Comparison of ENCODE assay signal across 13 cellular contexts in the genomic region with DNA sequence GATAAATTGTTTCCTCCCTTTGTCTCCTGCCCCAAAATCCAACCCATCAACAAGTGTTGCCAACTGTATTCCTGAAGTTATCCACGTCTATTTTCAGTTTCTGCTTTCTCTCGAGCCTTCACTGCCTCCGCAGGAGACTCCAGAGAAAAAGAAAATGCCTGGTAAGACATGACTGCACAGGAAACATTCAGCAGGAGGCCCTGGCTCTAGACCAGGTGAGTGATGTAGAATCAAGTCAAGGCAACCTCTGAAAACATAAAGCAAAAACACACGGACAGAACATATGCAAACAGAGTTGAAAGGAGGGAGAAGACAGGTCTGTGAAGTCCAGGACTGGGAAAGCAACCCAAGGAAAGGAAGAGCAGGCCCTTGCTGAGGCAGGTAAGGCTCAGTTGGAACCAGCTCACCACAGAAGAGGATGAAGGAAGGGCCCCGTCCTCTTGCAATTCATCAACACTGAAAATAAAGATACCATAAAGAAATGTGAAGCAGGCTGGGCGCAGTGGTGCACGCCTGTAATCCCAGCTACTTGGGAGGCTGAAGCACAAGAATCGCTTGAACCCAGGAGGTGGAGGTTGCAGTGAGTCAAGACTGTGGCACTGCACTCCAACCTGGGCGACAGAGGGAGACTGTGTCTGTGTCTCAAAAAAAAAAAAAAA. TPM values are rescaled to one million over a fixed set of nuclear protein-coding genes. Genes with fewer than 3 reads are reported as not detected.
DNase-seq lines count a peak whose midpoint lies in the region; ATAC-seq and TF ChIP-seq lines count a peak whose summit lies in the region.
"Had no signal": no experiment of that assay in that cellular context is flagged by ENCODE, and none has a peak within 500 bp of the region (broad histone marks: within the 10 kb centered on the region; RNA-seq: fewer than 3 reads in every experiment).

No MANE protein-coding gene starts in this region.

- no peaks in the 10 kb centered on the region for H3K9me3 Mint-ChIP-seq in activated CD8-positive, alpha-beta memory T cell treated with anti-CD3 and anti-CD28 coated beads, Interleukin-2, amount 10 ng/mL, durations not matched to agents 7 days and 5 days (ENCODE audit: low read depth)
- H3K9me3 Mint-ChIP-seq in IgD-negative memory B cell (no peaks in the 10 kb centered on the region), memory B cell (no peaks in the 10 kb centered on the region)
- H3K9me3 Mint-ChIP-seq: type B pancreatic cell had no signal

- H3K4me3 ChIP-seq in astrocyte of the cerebellum (ENCODE audit: low read depth, low read length) (no peak overlapping the region), Karpas-422 (ENCODE audit: low read length) (no peak overlapping the region)
- H3K4me3 ChIP-seq: Peyer's patch, right lobe of liver had no signal

- H3K79me2 ChIP-seq in Karpas-422 (ENCODE audit: low read length): peaks cover 8% of the 10 kb centered on the region; the same call in 1 of the 2 replicates

- CTCF ChIA-PET in activated CD8-positive, alpha-beta memory T cell treated with anti-CD3 and anti-CD28 coated beads, Interleukin-2, amount 10 ng/mL, durations not matched to agents 7 days and 5 days (lab: Charles Lee): interaction anchor here (0.8 to 4.8 kb wide), 3 partner anchors 9 to 26 kb away, joined by 4 to 27 read pairs (median 6); partner anchors contain the start of genes NOL9 and TAS1R1

- in situ Hi-C loops in astrocyte of the cerebellum (cut with HindIII; ENCODE audit: low sequenced_read_pairs): no loop called here

- H3K4me1 Mint-ChIP-seq in activated CD8-positive, alpha-beta memory T cell treated with anti-CD3 and anti-CD28 coated beads, Interleukin-2, amount 10 ng/mL, durations not matched to agents 7 days and 5 days: peaks cover 31% of the 10 kb centered on the region
- H3K4me1 Mint-ChIP-seq in IgD-negative memory B cell (peaks cover 9 to 26% (median 20%) of the 10 kb centered on the region in 3 donors), memory B cell (peaks cover 18% of the 10 kb centered on the region)

- no peaks in the 10 kb centered on the region for H3K9me3 ChIP-seq in Karpas-422 (ENCODE audit: low read length)
- H3K9me3 ChIP-seq: Peyer's patch, right lobe of liver had no signal

- no peak for TF ChIP-seq CTCF in astrocyte of the cerebellum (IDR thresholded peaks at IDR 0.05; ENCODE audit: low read depth, low read length, missing control alignments)

- peak overlapping the region; percentile 80 for H3K27ac Mint-ChIP-seq in activated CD8-positive, alpha-beta memory T cell treated with anti-CD3 and anti-CD28 coated beads, Interleukin-2, amount 10 ng/mL, durations not matched to agents 7 days and 5 days
- H3K27ac Mint-ChIP-seq in IgD-negative memory B cell (peak overlapping the region in 2 of 3 donors; percentile 25 to 84), memory B cell (peak overlapping the region; percentile 8)
- H3K27ac Mint-ChIP-seq: type B pancreatic cell had no signal

- no peak overlapping the region for H3K9ac ChIP-seq in Karpas-422 (ENCODE audit: low read length)

- H3K27ac ChIP-seq in Karpas-422 (ENCODE audit: low read length): no peak overlapping the region
- H3K27ac ChIP-seq: right lobe of liver had no signal

- H4K20me1 ChIP-seq in Karpas-422 (ENCODE audit: insufficient read depth, low read depth, low read length): no peaks in the 10 kb centered on the region

- no peaks in the 10 kb centered on the region for H3K27me3 ChIP-seq in Karpas-422 (ENCODE audit: low read length)
- H3K27me3 ChIP-seq: Peyer's patch, right lobe of liver had no signal

- H3K36me3 Mint-ChIP-seq in activated CD8-positive, alpha-beta memory T cell treated with anti-CD3 and anti-CD28 coated beads, Interleukin-2, amount 10 ng/mL, durations not matched to agents 7 days and 5 days: peaks cover 53% of the 10 kb centered on the region
- H3K36me3 Mint-ChIP-seq in IgD-negative memory B cell (peaks cover 6% of the 10 kb centered on the region), memory B cell (peaks cover 31% of the 10 kb centered on the region)

- no peaks in the 10 kb centered on the region for H3K4me1 ChIP-seq in Karpas-422 (ENCODE audit: low read length)
- H3K4me1 ChIP-seq: Peyer's patch, right lobe of liver had no signal

- H3K36me3 ChIP-seq in Karpas-422 (ENCODE audit: insufficient read depth, low read length): peaks cover 30% of the 10 kb centered on the region

- no peak overlapping the region for H3K4me3 Mint-ChIP-seq in activated CD8-positive, alpha-beta memory T cell treated with anti-CD3 and anti-CD28 coated beads, Interleukin-2, amount 10 ng/mL, durations not matched to agents 7 days and 5 days
- H3K4me3 Mint-ChIP-seq in IgD-negative memory B cell (peak overlapping the region in 3 of 4 donors; percentile 24 to 82 (median 60)), memory B cell (peak overlapping the region; percentile 49)
- H3K4me3 Mint-ChIP-seq: type B pancreatic cell had no signal

- peak; percentile 66 for ATAC-seq in activated CD8-positive, alpha-beta memory T cell treated with anti-CD3 and anti-CD28 coated beads, Interleukin-2, amount 10 ng/mL, durations not matched to agents 7 days and 5 days
- ATAC-seq in memory B cell (ENCODE audit: low read depth): peak; percentile 59
- no peak for ATAC-seq in GM18517 (IDR thresholded peaks at IDR 0.05; ENCODE audit: unreplicated experiment)
- ATAC-seq in GM21529 (IDR thresholded peaks at IDR 0.05; ENCODE audit: unreplicated experiment): no peak

- H3K4me2 ChIP-seq in Karpas-422 (ENCODE audit: low read depth, low read length, poor library complexity, severe bottlenecking): no peak overlapping the region

- no peak overlapping the region for H2AFZ ChIP-seq in Karpas-422 (ENCODE audit: low read length)

- no peak for DNase-seq in activated CD8-positive, alpha-beta memory T cell treated with anti-CD3 and anti-CD28 coated beads, Interleukin-2, amount 10 ng/mL, durations not matched to agents 7 days and 5 days
- no peak for DNase-seq in activated CD8-positive, alpha-beta memory T cell treated with anti-CD3 and anti-CD28 coated beads, Interleukin-2, amount 50 U/mL, for 4 hours
- DNase-seq in astrocyte of the cerebellum (ENCODE audit: low read depth) (peak; percentile 83), memory B cell (ENCODE audit: low spot score in 2 of 2) (no peak), Karpas-422 (no peak)
- DNase-seq: MV-4-11, NCI-H446, Peyer's patch, right lobe of liver had no signal

- H3K9me2 ChIP-seq in Karpas-422 (replicated peaks; ENCODE audit: insufficient read depth, low read length): no peaks in the 10 kb centered on the region

- no peaks in the 10 kb centered on the region for H3K27me3 Mint-ChIP-seq in activated CD8-positive, alpha-beta memory T cell treated with anti-CD3 and anti-CD28 coated beads, Interleukin-2, amount 10 ng/mL, durations not matched to agents 7 days and 5 days
- H3K27me3 Mint-ChIP-seq in IgD-negative memory B cell: no peaks in the 10 kb centered on the region
- H3K27me3 Mint-ChIP-seq in memory B cell: no peaks in the 10 kb centered on the region
- H3K27me3 Mint-ChIP-seq: type B pancreatic cell had no signal

RNA-seq across cellular contexts. Expression of gene NOL9, which starts 8.9 kb away (rescaled TPM):
- total RNA-seq in activated CD8-positive, alpha-beta memory T cell treated with anti-CD3 and anti-CD28 coated beads, Interleukin-2, amount 10 ng/mL, durations not matched to agents 7 days and 5 days: 10 to 100 TPM; 32.5 to 39.1 TPM
- 18.1 TPM for polyA plus RNA-seq in IgD-negative memory B cell
- total RNA-seq in Karpas-422 (2014; rRNA removed; shearing (Covaris generic); ENCODE audit: low replicate concordance): 25.0 and 37.6 TPM in 2 replicates

RNA-seq across cellular contexts. Expression of gene TAS1R1, which starts 9.7 kb away (rescaled TPM):
- not detected for total RNA-seq in activated CD8-positive, alpha-beta memory T cell treated with anti-CD3 and anti-CD28 coated beads, Interleukin-2, amount 10 ng/mL, durations not matched to agents 7 days and 5 days
- polyA plus RNA-seq in IgD-negative memory B cell: not detected
- not detected in 2 replicates for total RNA-seq in Karpas-422 (2014; rRNA removed; shearing (Covaris generic); ENCODE audit: low replicate concordance)
- total RNA-seq: Peyer's patch had no signal

RNA-seq across cellular contexts. Expression of gene ZBTB48, which starts 34.4 kb away (rescaled TPM):
- 10 to 100 TPM; 30.7 to 37.4 TPM for total RNA-seq in activated CD8-positive, alpha-beta memory T cell treated with anti-CD3 and anti-CD28 coated beads, Interleukin-2, amount 10 ng/mL, durations not matched to agents 7 days and 5 days
- polyA plus RNA-seq in IgD-negative memory B cell: 21.4 TPM
- 36.3 and 69.0 TPM in 2 replicates for total RNA-seq in Karpas-422 (2014; rRNA removed; shearing (Covaris generic); ENCODE audit: low replicate concordance)

RNA-seq across cellular contexts. Expression of gene PLEKHG5, which starts 53.9 kb away (rescaled TPM):
- 1 to 10 TPM; 1.1 to 1.7 TPM for total RNA-seq in activated CD8-positive, alpha-beta memory T cell treated with anti-CD3 and anti-CD28 coated beads, Interleukin-2, amount 10 ng/mL, durations not matched to agents 7 days and 5 days
- polyA plus RNA-seq in IgD-negative memory B cell: not detected
- total RNA-seq in Karpas-422 (2014; rRNA removed; shearing (Covaris generic); ENCODE audit: low replicate concordance): 0.25 TPM in 1 of 2 replicates, not detected in the other

RNA-seq across cellular contexts. Expression of gene KLHL21, which starts 57.3 kb away (rescaled TPM):
- total RNA-seq in activated CD8-positive, alpha-beta memory T cell treated with anti-CD3 and anti-CD28 coated beads, Interleukin-2, amount 10 ng/mL, durations not matched to agents 7 days and 5 days: 10 to 100 TPM; 23.9 to 28.2 TPM
- polyA plus RNA-seq in IgD-negative memory B cell: 12.1 TPM
- total RNA-seq in Karpas-422 (2014; rRNA removed; shearing (Covaris generic); ENCODE audit: low replicate concordance): 12.2 and 13.3 TPM in 2 replicates

Comparison
In these comparisons a context has a peak if more than half of its experiments do, and no peak if none do; other contexts are left out.
1. ATAC-seq: peak in activated CD8-positive, alpha-beta memory T cell treated with anti-CD3 and anti-CD28 coated beads, Interleukin-2, amount 10 ng/mL, durations not matched to agents 7 days and 5 days (single experiment) and memory B cell (single experiment); none in GM18517 (single experiment) and GM21529 (single experiment).
2. H3K27ac Mint-ChIP-seq: peak in every context shown above with its lines; median percentile 80 in activated CD8-positive, alpha-beta memory T cell treated with anti-CD3 and anti-CD28 coated beads, Interleukin-2, amount 10 ng/mL, durations not matched to agents 7 days and 5 days; 54 in IgD-negative memory B cell; 8 in memory B cell.